In the genomic region with DNA sequence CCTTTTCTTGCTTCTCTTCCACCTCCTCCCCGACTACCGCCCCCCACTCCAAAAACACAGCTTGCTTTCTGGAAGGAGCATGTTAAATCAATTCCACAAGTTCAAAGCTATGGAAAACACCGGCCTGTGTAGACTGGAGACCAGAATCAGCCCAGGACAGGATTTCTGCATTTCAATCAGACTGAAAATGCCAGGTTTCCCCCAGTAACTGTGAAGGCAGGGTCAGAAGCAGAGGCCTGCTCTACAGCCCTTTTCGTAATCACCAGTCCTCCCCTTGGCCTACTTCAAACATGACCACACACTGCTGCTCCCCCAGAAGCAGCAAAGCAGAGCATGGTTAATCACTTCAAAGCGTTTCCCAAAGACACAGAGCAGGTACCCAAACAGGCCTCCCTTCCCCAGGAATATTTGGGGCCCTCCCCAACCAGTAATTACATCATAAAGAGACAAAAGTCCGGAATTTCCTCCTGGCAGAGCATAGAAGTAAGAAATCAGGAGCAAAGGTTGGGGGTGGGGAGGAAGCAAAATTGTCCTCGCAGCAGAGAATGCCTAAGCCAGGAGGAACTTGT, we compare ENCODE assay signal across 8 cellular contexts. TPM values are rescaled to one million over a fixed set of nuclear protein-coding genes. Genes with fewer than 3 reads are reported as not detected.
DNase-seq lines count a peak whose midpoint lies in the region; ATAC-seq and TF ChIP-seq lines count a peak whose summit lies in the region.

No MANE protein-coding gene starts in this region.

- no peak for ATAC-seq in activated T-cell treated with anti-CD3 and anti-CD28 coated beads, Interleukin-2, amount 50 U/mL, for 72 hours (replicated peaks in 1 of 2)
- no peak for ATAC-seq in activated T-cell treated with anti-CD3 and anti-CD28 coated beads, Interleukin-2, amount 50 U/mL, for 4 hours
- no peak for ATAC-seq in stimulated activated memory B cell treated with anti-CD40 and anti-IgM and Interleukin-4, amounts not matched to agents 10 μg/mL and 1 μg/mL and 100 μg/mL, for 72 hours
- no peak for ATAC-seq in HG03097 (IDR thresholded peaks at IDR 0.05; ENCODE audit: low FRiP score, unreplicated experiment)

- H3K4me1 Mint-ChIP-seq in activated T-cell treated with anti-CD3 and anti-CD28 coated beads, Interleukin-2, amount 50 U/mL, for 72 hours (ENCODE audit: low read depth): peaks cover 54% of the 10 kb centered on the region
- H3K4me1 Mint-ChIP-seq in activated T-cell treated with anti-CD3 and anti-CD28 coated beads, Interleukin-2, amount 50 U/mL, for 4 hours (ENCODE audit: low read depth): peaks cover 59% of the 10 kb centered on the region
- peaks cover 73% of the 10 kb centered on the region for H3K4me1 Mint-ChIP-seq in stimulated activated memory B cell treated with anti-CD40 and anti-IgM and Interleukin-4, amounts not matched to agents 10 μg/mL and 1 μg/mL and 100 μg/mL, for 72 hours

- intact Hi-C loops in ascending aorta (cut with DNase I): no loop called here

- H3K36me3 Mint-ChIP-seq in activated T-cell treated with anti-CD3 and anti-CD28 coated beads, Interleukin-2, amount 50 U/mL, for 72 hours (ENCODE audit: insufficient read depth in 2 of 2): peaks cover 0 to 5% of the 10 kb centered on the region in 2 donors
- peaks cover 3% of the 10 kb centered on the region for H3K36me3 Mint-ChIP-seq in activated T-cell treated with anti-CD3 and anti-CD28 coated beads, Interleukin-2, amount 50 U/mL, for 4 hours (ENCODE audit: insufficient read depth)
- peaks cover 15% of the 10 kb centered on the region for H3K36me3 Mint-ChIP-seq in stimulated activated memory B cell treated with anti-CD40 and anti-IgM and Interleukin-4, amounts not matched to agents 10 μg/mL and 1 μg/mL and 100 μg/mL, for 72 hours

- H3K4me1 ChIP-seq in ascending aorta: peaks cover 31 to 52% of the 10 kb centered on the region in 2 donors

- peak overlapping the region; percentile 55 to 70 for H3K4me3 Mint-ChIP-seq in activated T-cell treated with anti-CD3 and anti-CD28 coated beads, Interleukin-2, amount 50 U/mL, for 72 hours
- H3K4me3 Mint-ChIP-seq in activated T-cell treated with anti-CD3 and anti-CD28 coated beads, Interleukin-2, amount 50 U/mL, for 4 hours: no peak overlapping the region
- peak overlapping the region; percentile 11 for H3K4me3 Mint-ChIP-seq in stimulated activated memory B cell treated with anti-CD40 and anti-IgM and Interleukin-4, amounts not matched to agents 10 μg/mL and 1 μg/mL and 100 μg/mL, for 72 hours

- H3K27me3 ChIP-seq in ascending aorta: no peaks in the 10 kb centered on the region

- peak overlapping the region; percentile 97 to 99 for H3K27ac ChIP-seq in ascending aorta

- no peaks in the 10 kb centered on the region for H3K9me3 Mint-ChIP-seq in activated T-cell treated with anti-CD3 and anti-CD28 coated beads, Interleukin-2, amount 50 U/mL, for 72 hours
- no peaks in the 10 kb centered on the region for H3K9me3 Mint-ChIP-seq in activated T-cell treated with anti-CD3 and anti-CD28 coated beads, Interleukin-2, amount 50 U/mL, for 4 hours
- no peaks in the 10 kb centered on the region for H3K9me3 Mint-ChIP-seq in stimulated activated memory B cell treated with anti-CD40 and anti-IgM and Interleukin-4, amounts not matched to agents 10 μg/mL and 1 μg/mL and 100 μg/mL, for 72 hours

- H3K4me3 ChIP-seq in ascending aorta: peak overlapping the region; percentile 15 to 36
- peak overlapping the region; percentile 25; the same call in 1 of the 2 replicates for H3K4me3 ChIP-seq in iPS-18c (ENCODE audit: insufficient read depth, low read depth, low read length)

- H3K36me3 ChIP-seq in ascending aorta: no peaks in the 10 kb centered on the region

- H3K27me3 Mint-ChIP-seq in activated T-cell treated with anti-CD3 and anti-CD28 coated beads, Interleukin-2, amount 50 U/mL, for 72 hours (ENCODE audit: low read depth): no peaks in the 10 kb centered on the region
- no peaks in the 10 kb centered on the region for H3K27me3 Mint-ChIP-seq in activated T-cell treated with anti-CD3 and anti-CD28 coated beads, Interleukin-2, amount 50 U/mL, for 4 hours (ENCODE audit: low read depth)
- H3K27me3 Mint-ChIP-seq in stimulated activated memory B cell treated with anti-CD40 and anti-IgM and Interleukin-4, amounts not matched to agents 10 μg/mL and 1 μg/mL and 100 μg/mL, for 72 hours: no peaks in the 10 kb centered on the region

- H3K27ac Mint-ChIP-seq in activated T-cell treated with anti-CD3 and anti-CD28 coated beads, Interleukin-2, amount 50 U/mL, for 72 hours: peak overlapping the region; percentile 71
- peak overlapping the region; percentile 74 for H3K27ac Mint-ChIP-seq in stimulated activated memory B cell treated with anti-CD40 and anti-IgM and Interleukin-4, amounts not matched to agents 10 μg/mL and 1 μg/mL and 100 μg/mL, for 72 hours

- no peak for TF ChIP-seq CTCF in ascending aorta (IDR thresholded peaks at IDR 0.05)

- H3K9me3 ChIP-seq in ascending aorta (no peaks in the 10 kb centered on the region), iPS-18c (ENCODE audit: control insufficient read depth, insufficient read depth, low read length) (no peaks in the 10 kb centered on the region)

- DNase-seq in activated T-cell treated with anti-CD3 and anti-CD28 coated beads, Interleukin-2, amount 50 U/mL, for 72 hours: no peak
- DNase-seq in activated T-cell treated with anti-CD3 and anti-CD28 coated beads, Interleukin-2, amount 50 U/mL, for 4 hours: no peak
- DNase-seq in ascending aorta (ENCODE audit: low spot score in 2 of 2): no peak
- no peak for DNase-seq in stimulated activated CD4-positive, alpha-beta T cell treated with anti-CD3 and anti-CD28 coated beads, Interleukin-1b, Interleukin-23, amount 100 ng/mL, for 48 hours
- DNase-seq in stimulated activated naive CD4-positive, alpha-beta T cell treated with Interleukin-2 at 50 U/mL for 16 hours (lab: John Stamatoyannopoulos, UW): no peak

RNA-seq across cellular contexts. Expression of a gene that starts 38.4 kb away (rescaled TPM):
- total RNA-seq in activated T-cell treated with anti-CD3 and anti-CD28 coated beads, Interleukin-2, amount 50 U/mL, for 72 hours: 10 to 100 TPM; 34.3 to 40.1 TPM
- total RNA-seq in activated T-cell treated with anti-CD3 and anti-CD28 coated beads, Interleukin-2, amount 50 U/mL, for 4 hours: 10 to 100 TPM; 15.6 to 18.7 (median 17.5) TPM
- total RNA-seq in ascending aorta: 23.2 TPM
